13 cellular contexts compared by ENCODE assay signal in the genomic region with DNA sequence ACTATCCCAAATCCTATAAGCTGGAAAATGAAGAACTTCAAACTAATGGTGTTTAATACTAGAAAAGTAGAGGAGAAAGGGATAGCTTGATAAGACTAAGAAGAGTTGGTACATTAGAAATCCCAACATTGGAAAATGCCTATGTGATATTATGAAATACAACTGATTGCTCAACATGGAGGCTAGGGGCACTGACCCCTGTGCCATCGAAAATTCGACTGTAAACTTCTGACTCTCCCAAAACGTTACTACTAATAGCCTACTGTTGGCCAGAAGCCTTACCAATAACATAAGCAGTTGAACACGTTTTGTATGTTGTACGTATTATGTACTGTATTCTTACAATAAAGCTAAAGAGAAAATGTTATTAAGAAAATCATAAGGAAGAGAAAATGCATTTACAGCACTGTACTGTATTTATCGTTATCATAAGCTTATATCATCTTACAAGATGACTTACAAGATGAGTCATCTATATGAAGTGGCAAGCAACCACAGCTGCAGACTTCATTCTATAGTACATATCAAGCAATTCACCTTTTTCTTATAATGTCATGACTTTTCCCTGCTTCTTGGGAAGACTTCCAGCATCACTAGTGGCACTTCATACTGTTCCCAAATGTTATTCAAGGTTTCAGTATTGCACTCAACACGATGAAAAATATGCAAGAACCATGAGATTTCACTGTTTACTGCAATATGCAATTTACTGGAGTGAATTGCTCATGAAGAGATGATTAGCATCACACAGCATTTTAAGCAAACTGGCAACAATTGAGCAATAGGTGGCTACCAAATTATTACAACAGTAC. TPM values are rescaled to one million over a fixed set of nuclear protein-coding genes. Genes with fewer than 3 reads are reported as not detected.
DNase-seq lines count a peak whose midpoint lies in the region; ATAC-seq, FAIRE-seq and TF ChIP-seq lines count a peak whose summit lies in the region.
"Had no signal": no experiment of that assay in that cellular context is flagged by ENCODE, and none has a peak within 500 bp of the region (broad histone marks: within the 10 kb centered on the region; RNA-seq: fewer than 3 reads in every experiment).

No MANE protein-coding gene starts in this region.

- H3K18ac ChIP-seq in IMR-90 (ENCODE audit: low read depth, low read length): no peak overlapping the region

- TF ChIP-seq POLR2A in IMR-90 (IDR thresholded peaks at IDR 0.05; ENCODE audit: low read depth, low read length) (no peak), GM12878 (IDR thresholded peaks at IDR 0.05; ENCODE audit: low read depth, low read length) (no peak), HepG2 (IDR thresholded peaks at IDR 0.05; ENCODE audit: insufficient read depth in 1 of 2, low read depth in 2 of 2, low read length in 2 of 2) (no peak)

- peaks cover 6 to 11% of the 10 kb centered on the region in 2 experiments; a peak in 2 of 4 replicates for H3K79me1 ChIP-seq in IMR-90 (ENCODE audit: low read depth in 1 of 2, low read length in 2 of 2)

- peaks cover 4% of the 10 kb centered on the region; the same call in 1 of the 2 replicates for H3K4me1 ChIP-seq in IMR-90 (ENCODE audit: control insufficient read depth, insufficient read depth, low read length)
- H3K4me1 ChIP-seq in GM12878 (ENCODE audit: control insufficient read depth, insufficient read depth, low read length): peaks cover 4% of the 10 kb centered on the region; the same call in 1 of the 2 replicates
- H3K4me1 ChIP-seq in HepG2 (ENCODE audit: insufficient read depth, low read length): no peaks in the 10 kb centered on the region
- H3K4me1 ChIP-seq: Peyer's patch had no signal

- H2BK15ac ChIP-seq in IMR-90 (ENCODE audit: low read depth, low read length): no peak overlapping the region

- H3K27me3 ChIP-seq in IMR-90 (ENCODE audit: control insufficient read depth, insufficient read depth, low read length) (no peaks in the 10 kb centered on the region), GM12878 (replicated peaks in 1 of 2; ENCODE audit: control insufficient read depth in 2 of 2, insufficient read depth in 2 of 2, low read length in 1 of 2) (no peaks in the 10 kb centered on the region), HepG2 (ENCODE audit: control insufficient read depth in 1 of 2, insufficient read depth in 2 of 2, low read length in 2 of 2) (no peaks in the 10 kb centered on the region)
- H3K27me3 ChIP-seq: Peyer's patch had no signal

- SMC1A ChIA-PET in GM12878 (lab: Charles Lee; ENCODE audit: uncharacterized antibody, unreplicated experiment): interaction anchor here (1.7 kb wide), 1 partner anchor 9 kb away, joined by 8 read pairs; no protein-coding TSS in a partner anchor

- no peak for DNase-seq in activated CD4-positive, CD25-positive, alpha-beta regulatory T cell (lab: John Stamatoyannopoulos, UW)
- DNase-seq in IMR-90: peak; percentile 78
- no peak for DNase-seq in GM12878 (ENCODE audit: low read depth, low spot score)
- no peak for DNase-seq in HepG2 (ENCODE audit: low spot score)
- DNase-seq in hepatic stellate cell (ENCODE audit: low spot score): no peak
- DNase-seq in T1000 (lab: John Stamatoyannopoulos, UW): no peak
- DNase-seq: activated CD4-positive, alpha-beta T cell treated with anti-CD3 and anti-CD28 coated beads for 4 hours; CD8-positive, alpha-beta memory T cell; NCI-H2029 treated with DMSO at 0.1 percent for 48 hours; Peyer's patch had no signal

- CTCF ChIA-PET in IMR-90 (lab: Yijun Ruan, JAX) (interaction anchor here (1.1 kb wide), 1 partner anchor 13 kb away, joined by 3 read pairs; a partner anchor contains a TSS), GM12878 (lab: Yijun Ruan, JAX) (interaction anchor here (0.8 to 2.1 kb wide), 2 partner anchors 204 to 261 kb away, joined by 3 to 8 read pairs; no protein-coding TSS in a partner anchor), HepG2 (lab: Yijun Ruan, JAX; ENCODE audit: low intra/inter-chr PET ratio, low total read pairs) (no interaction called here)

- H2BK120ac ChIP-seq in IMR-90 (ENCODE audit: low read depth, low read length): no peak overlapping the region

- no peak overlapping the region for H2AK9ac ChIP-seq in IMR-90 (replicated peaks; ENCODE audit: low read depth, low read length, poor library complexity)

- no peak overlapping the region for H3K14ac ChIP-seq in IMR-90 (replicated peaks; ENCODE audit: low read depth, low read length)

- H2BK20ac ChIP-seq in IMR-90 (ENCODE audit: low read depth, low read length): no peak overlapping the region

- FAIRE-seq in GM12878 (lab: Jason Lieb, UNC) (peak; percentile 44), HepG2 (lab: Jason Lieb, UNC) (no peak)
- FAIRE-seq: astrocyte had no signal

- in situ Hi-C loops in IMR-90 (cut with MboI; ENCODE audit: low sequenced_read_pairs) (no loop called here), GM12878 (cut with MboI) (no loop called here), HepG2 (cut with HindIII; ENCODE audit: extremely low pct_ligation_motif_present, low pct_unique_long_range_greater_than_20kb) (no loop called here)

- RAD21 ChIA-PET in GM12878 (lab: Charles Lee; ENCODE audit: unreplicated experiment): interaction anchor here (1.1 kb wide), 1 partner anchor 101 kb away, joined by 3 read pairs; no protein-coding TSS in a partner anchor

- H3K4ac ChIP-seq in IMR-90 (ENCODE audit: low read depth, low read length): no peak overlapping the region

- H3K4me2 ChIP-seq in IMR-90 (ENCODE audit: low read depth, low read length) (peak overlapping the region; percentile 62), GM12878 (ENCODE audit: control insufficient read depth, insufficient read depth) (no peak overlapping the region), HepG2 (ENCODE audit: low read depth, low read length) (no peak overlapping the region)

- peak; percentile 89 to 97 for ATAC-seq in activated CD4-positive, CD25-positive, alpha-beta regulatory T cell treated with anti-CD3 and anti-CD28 coated beads, Interleukin-2, amount 50 U/mL, for 24 hours
- peak; percentile 44 for ATAC-seq in IMR-90 (ENCODE audit: low read depth)
- no peak for ATAC-seq in GM12878
- ATAC-seq in HepG2: no peak
- no peak for ATAC-seq in GM21737 (IDR thresholded peaks at IDR 0.05; ENCODE audit: unreplicated experiment)

- no peaks in the 10 kb centered on the region; the same call in 1 of the 2 replicates for H4K20me1 ChIP-seq in IMR-90 (ENCODE audit: insufficient read depth, low read length)
- no peaks in the 10 kb centered on the region for H4K20me1 ChIP-seq in GM12878 (ENCODE audit: control insufficient read depth, insufficient read depth)
- no peaks in the 10 kb centered on the region for H4K20me1 ChIP-seq in HepG2 (ENCODE audit: insufficient read depth, low read length)

- no peaks in the 10 kb centered on the region; the same call in 1 of the 2 replicates for H3K9me1 ChIP-seq in IMR-90 (ENCODE audit: insufficient read depth, low read length)

- TF ChIP-seq RAD21 in IMR-90 (IDR thresholded peaks at IDR 0.05; ENCODE audit: low read length) (no peak), GM12878 (IDR thresholded peaks at IDR 0.05; ENCODE audit: insufficient read depth, low read depth, low read length) (no peak), HepG2 (CRISPR knock-in tag; IDR thresholded peaks at IDR 0.05) (no peak)

- no peak overlapping the region for H4K5ac ChIP-seq in IMR-90 (ENCODE audit: low read depth, low read length)

- no peak overlapping the region for H3K56ac ChIP-seq in IMR-90 (ENCODE audit: extremely low read depth, insufficient read depth, low read length)

- H4K8ac ChIP-seq in IMR-90 (ENCODE audit: low read depth in 2 of 2, low read length in 2 of 2): no peak overlapping the region

- TF ChIP-seq CTCF in IMR-90 (conservative IDR thresholded peaks at IDR 0.05; ENCODE audit: low read depth, low read length): no peak
- TF ChIP-seq CTCF in GM12878 (IDR thresholded peaks at IDR 0.05 in 2 of 3, conservative IDR thresholded peaks at IDR 0.05 in 1 of 3; ENCODE audit: control insufficient read depth in 2 of 3, extremely low read depth in 1 of 3, insufficient read depth in 1 of 3, low read depth in 3 of 3, low read length in 3 of 3): no peak
- no peak for TF ChIP-seq CTCF in HepG2 (CRISPR knock-in tag; IDR thresholded peaks at IDR 0.05)

- H3K9me3 ChIP-seq in IMR-90 (ENCODE audit: control insufficient read depth, insufficient read depth, low read length) (no peaks in the 10 kb centered on the region), GM12878 (replicated peaks; ENCODE audit: control insufficient read depth, insufficient read depth, low read length) (no peaks in the 10 kb centered on the region), HepG2 (ENCODE audit: low read length) (no peaks in the 10 kb centered on the region)
- H3K9me3 ChIP-seq: Peyer's patch had no signal

- no peak overlapping the region for H4K91ac ChIP-seq in IMR-90 (ENCODE audit: insufficient read depth, low read depth, low read length)

- no peak overlapping the region for H3K4me3 ChIP-seq in IMR-90 (ENCODE audit: insufficient read depth, low read depth, low read length)
- H3K4me3 ChIP-seq in GM12878: no peak overlapping the region
- no peak overlapping the region for H3K4me3 ChIP-seq in HepG2 (replicated peaks in 1 of 3; ENCODE audit: insufficient read depth in 1 of 3, low read depth in 2 of 3, low read length in 3 of 3)
- H3K4me3 ChIP-seq: Peyer's patch had no signal

- H2AK5ac ChIP-seq in IMR-90 (ENCODE audit: low read depth, low read length): no peak overlapping the region

- POLR2A ChIA-PET in IMR-90 (lab: Charles Lee; ENCODE audit: unreplicated experiment) (no interaction called here), GM12878 (lab: Charles Lee) (interaction anchor here (0.5 to 0.9 kb wide), 4 partner anchors 57 to 453 kb away, joined by 3 to 6 read pairs (median 4); no protein-coding TSS in a partner anchor), HepG2 (lab: Yijun Ruan, JAX) (interaction anchor here (0.7 kb wide), 1 partner anchor 185 kb away, joined by 3 read pairs; a partner anchor contains a TSS)

- intact Hi-C loops in IMR-90 (cut with micrococcal nuclease) (no loop called here), GM12878 (cut with micrococcal nuclease; ENCODE audit: unreplicated experiment) (no loop called here), HepG2 (cut with micrococcal nuclease; ENCODE audit: unreplicated experiment) (loop anchor here (10.0 kb wide), 1 partner anchor 104 kb away; a partner anchor contains a TSS)

- H2BK5ac ChIP-seq in IMR-90 (ENCODE audit: low read depth, low read length, poor library complexity, severe bottlenecking): peak overlapping the region; percentile 35

- no peak overlapping the region for H3K23ac ChIP-seq in IMR-90 (ENCODE audit: low read depth, low read length)

- H3K79me2 ChIP-seq in GM12878 (ENCODE audit: control insufficient read depth, insufficient read depth, low read length) (no peaks in the 10 kb centered on the region), HepG2 (ENCODE audit: insufficient read depth, low read length) (no peaks in the 10 kb centered on the region)

- dilution Hi-C loops in IMR-90 (cut with HindIII; ENCODE audit: low sequenced_read_pairs, unreplicated experiment): no loop called here

- no peak for TF ChIP-seq EP300 in GM12878 (IDR thresholded peaks at IDR 0.05; ENCODE audit: borderline replicate concordance in 1 of 2, control insufficient read depth in 1 of 2, low read depth in 2 of 2, low read length in 2 of 2)
- TF ChIP-seq EP300 in HepG2 (IDR thresholded peaks at IDR 0.05; ENCODE audit: low read depth in 2 of 2, low read length in 2 of 2): no peak
- no peak for TF ChIP-seq EP300 in HepG2 (CRISPR knock-in tag; IDR thresholded peaks at IDR 0.05; ENCODE audit: borderline replicate concordance)

- BruUV-seq in IMR-90 (replicated peaks; lab: Mats Ljungman, UMichigan): no TSS peak
- BruUV-seq in GM12878 (replicated peaks; lab: Mats Ljungman, UMichigan): no TSS peak
- no TSS peak for BruUV-seq in HepG2 (replicated peaks; lab: Mats Ljungman, UMichigan)

- no peak overlapping the region for H2AFZ ChIP-seq in IMR-90 (replicated peaks; ENCODE audit: low read length, poor library complexity)
- no peak overlapping the region for H2AFZ ChIP-seq in GM12878 (ENCODE audit: control insufficient read depth, low read depth, low read length)
- H2AFZ ChIP-seq in HepG2 (ENCODE audit: low read length): no peak overlapping the region

- H3K27ac ChIP-seq in IMR-90 (ENCODE audit: insufficient read depth, low read length): no peak overlapping the region
- no peak overlapping the region for H3K27ac ChIP-seq in GM12878 (ENCODE audit: control insufficient read depth, insufficient read depth)
- H3K27ac ChIP-seq in HepG2 (ENCODE audit: extremely low read length, insufficient read depth, low read length): no peak overlapping the region
- H3K27ac ChIP-seq: Peyer's patch had no signal

- no CpG with 5 or more reads among the region's 7 CpGs for WGBS in IMR-90 (ENCODE audit: extremely low coverage in 2 of 2, insufficient read length in 1 of 2), 2 experiments
- 75% methylated on average over 7 of the region's 7 CpGs for whole genome bisulfite sequencing in GM12878 (ENCODE audit: insufficient coverage, insufficient replicate concordance, low lambda C conversion rate, missing lambda C conversion rate)
- WGBS in HepG2 (ENCODE audit: low lambda C conversion rate): 87% methylated on average over 7 of the region's 7 CpGs

- H3K36me3 ChIP-seq in IMR-90 (ENCODE audit: control insufficient read depth, insufficient read depth, low read length) (peaks cover 42% of the 10 kb centered on the region), GM12878 (ENCODE audit: control insufficient read depth in 2 of 2, insufficient read depth in 2 of 2, low read length in 1 of 2) (peaks cover 3 to 15% of the 10 kb centered on the region in 2 experiments), HepG2 (replicated peaks in 1 of 2; ENCODE audit: control insufficient read depth in 1 of 2, insufficient read depth in 2 of 2, low read length in 2 of 2) (peaks cover 3 to 45% of the 10 kb centered on the region in 2 experiments)

- H3K9ac ChIP-seq in IMR-90 (ENCODE audit: low read depth, low read length) (no peak overlapping the region), GM12878 (ENCODE audit: control insufficient read depth, insufficient read depth, low read length) (no peak overlapping the region), HepG2 (ENCODE audit: insufficient read depth, low read depth, low read length) (no peak overlapping the region)

RNA-seq across cellular contexts. Expression of a gene that starts 12.9 kb away (rescaled TPM):
- 4.7 and 7.7 TPM in 2 replicates for total RNA-seq in IMR-90 (2012; rRNA removed)
- 13.2 and 15.1 TPM in 2 replicates for polyA plus RNA-seq in IMR-90 (2012; rRNA removed)
- 6.9 and 13.0 TPM in 2 replicates for polyA plus RNA-seq in IMR-90 (2012; cell fraction: cytosol; rRNA removed)
- polyA plus RNA-seq in IMR-90 (2012; cell fraction: nucleus; rRNA removed; ENCODE audit: low replicate concordance): 8.0 and 48.9 TPM in 2 replicates
- 1.6 and 2.9 TPM in 2 replicates for total RNA-seq in GM12878 (2013; cell fraction: nucleolus; rRNA removed)
- 0.40 and 0.87 TPM in 2 replicates for total RNA-seq in GM12878 (2014; rRNA removed)
- total RNA-seq in GM12878 (2014; rRNA removed; fragmentation: Illumina TruSeq; extraction: Trizol): 0.76 and 0.88 TPM in 2 replicates
- 0.77 and 0.90 TPM in 2 replicates for total RNA-seq in GM12878 (2021)
- 3.2 TPM for polyA plus RNA-seq in GM12878 (2011; ENCODE audit: low read depth)
- polyA plus RNA-seq in GM12878 (2011; rRNA removed): 1.8 and 2.2 TPM in 2 replicates
- 1.0 and 1.4 TPM in 2 replicates for polyA plus RNA-seq in GM12878 (2011; cell fraction: cytosol; rRNA removed)
- 6.0 TPM in 2 replicates for polyA plus RNA-seq in GM12878 (2011; cell fraction: nucleus; rRNA removed)
- polyA plus RNA-seq in GM12878 (2012): 1.4 and 2.7 TPM in 2 replicates
- polyA plus RNA-seq in GM12878 (2014; fragmentation: Illumina TruSeq; extraction: Trizol): 1.1 TPM in 2 replicates
- under 1 TPM; 0.42 to 0.44 TPM for polyA plus RNA-seq in GM12878 (2014; fragmentation: Nextera tagmentation; extraction: Ambion mirVana)
- polyA plus RNA-seq in GM12878 (2014; rRNA removed): 1.9 and 3.1 TPM in 2 replicates
- polyA plus RNA-seq in GM12878 (2016; fragmentation: Nextera tagmentation; extraction: Ambion mirVana): 1 to 10 TPM in 1 of 2 experiments, under 1 TPM in 1; 0.54 to 1.1 TPM
- 0.66 and 1.6 TPM in 2 replicates for polyA minus RNA-seq in GM12878 (2011; rRNA and poly(A)+ RNA removed)
- not detected in 2 replicates for polyA minus RNA-seq in GM12878 (2011; cell fraction: cytosol; rRNA and poly(A)+ RNA removed)
- 0.60 and 1.5 TPM in 2 replicates for polyA minus RNA-seq in GM12878 (2011; cell fraction: nucleus; rRNA and poly(A)+ RNA removed)
- 0.62 and 1.4 TPM in 2 replicates for total RNA-seq in HepG2 (2016; rRNA removed; fragmentation: Illumina TruSeq; extraction: Trizol)
- 0.18 and 0.20 TPM in 2 replicates for total RNA-seq in HepG2 (2016; cell fraction: cytosol; rRNA removed; fragmentation: Illumina TruSeq; extraction: Trizol; ENCODE audit: low read depth)
- total RNA-seq in HepG2 (2016; cell fraction: insoluble cytoplasmic fraction; rRNA removed; fragmentation: Illumina TruSeq; extraction: Trizol): 0.13 and 1.1 TPM in 2 replicates
- total RNA-seq in HepG2 (2016; cell fraction: membrane; rRNA removed; fragmentation: Illumina TruSeq; extraction: Trizol): 0.17 and 0.34 TPM in 2 replicates
- total RNA-seq in HepG2 (2016; cell fraction: nucleus; rRNA removed; fragmentation: Illumina TruSeq; extraction: Trizol): 2.4 and 2.9 TPM in 2 replicates
- polyA plus RNA-seq in HepG2 (2011; rRNA removed): 6.2 and 6.3 TPM in 2 replicates
- polyA plus RNA-seq in HepG2 (2011; cell fraction: cytosol; rRNA removed): 0.95 and 1.6 TPM in 2 replicates
- polyA plus RNA-seq in HepG2 (2011; cell fraction: nucleus; rRNA removed): 20.4 and 28.6 TPM in 2 replicates
- 3.1 and 4.4 TPM in 2 replicates for polyA plus RNA-seq in HepG2 (2012)
- 0.06 TPM in 1 of 2 replicates, not detected in the other for polyA plus RNA-seq in HepG2 (2016; cell fraction: cytosol; fragmentation: Illumina TruSeq; extraction: Trizol; ENCODE audit: low read depth)
- 0.39 and 0.47 TPM in 2 replicates for polyA plus RNA-seq in HepG2 (2016; cell fraction: insoluble cytoplasmic fraction; fragmentation: Illumina TruSeq; extraction: Trizol; ENCODE audit: low read depth)
- polyA plus RNA-seq in HepG2 (2016; cell fraction: membrane; fragmentation: Illumina TruSeq; extraction: Trizol; ENCODE audit: low read depth): 0.14 and 0.43 TPM in 2 replicates
- 9.0 and 9.3 TPM in 2 replicates for polyA plus RNA-seq in HepG2 (2016; cell fraction: nucleus; fragmentation: Illumina TruSeq; extraction: Trizol; ENCODE audit: insufficient read depth, low read depth)
- 1.4 and 3.5 TPM in 2 replicates for polyA minus RNA-seq in HepG2 (2011; rRNA and poly(A)+ RNA removed; ENCODE audit: low replicate concordance)
- not detected in 2 replicates for polyA minus RNA-seq in HepG2 (2011; cell fraction: cytosol; rRNA and poly(A)+ RNA removed)
- 5.7 and 7.7 TPM in 2 replicates for polyA minus RNA-seq in HepG2 (2011; cell fraction: nucleus; rRNA and poly(A)+ RNA removed)

RNA-seq across cellular contexts. Expression of a gene that starts 55.3 kb away (rescaled TPM):
- total RNA-seq in IMR-90 (2012; rRNA removed) (0.18 and 0.56 TPM in 2 replicates), GM12878 (2014; rRNA removed) (32.8 and 52.8 TPM in 2 replicates), GM12878 (2014; rRNA removed; fragmentation: Illumina TruSeq; extraction: Trizol) (75.1 and 75.2 TPM in 2 replicates), GM12878 (2021) (49.9 and 50.3 TPM in 2 replicates), HepG2 (2016; rRNA removed; fragmentation: Illumina TruSeq; extraction: Trizol) (1.0 and 1.3 TPM in 2 replicates)
- polyA plus RNA-seq in IMR-90 (2012; rRNA removed) (0.47 and 0.48 TPM in 2 replicates), GM12878 (2011; rRNA removed) (174 and 224 TPM in 2 replicates), GM12878 (2014; fragmentation: Illumina TruSeq; extraction: Trizol) (57.7 and 77.7 TPM in 2 replicates), GM12878 (2014; fragmentation: Nextera tagmentation; extraction: Ambion mirVana) (10 to 100 TPM; 68.6 to 84.8 TPM), GM12878 (2014; rRNA removed) (52.6 and 64.0 TPM in 2 replicates), GM12878 (2016; fragmentation: Nextera tagmentation; extraction: Ambion mirVana) (10 to 100 TPM; 49.4 to 52.4 TPM), HepG2 (2011; rRNA removed) (0.33 and 0.59 TPM in 2 replicates)
- 0.11 and 0.39 TPM in 2 replicates for polyA plus RNA-seq in IMR-90 (2012; cell fraction: cytosol; rRNA removed)
- polyA plus RNA-seq in IMR-90 (2012; cell fraction: nucleus; rRNA removed; ENCODE audit: low replicate concordance): 0.97 TPM in 1 of 2 replicates, not detected in the other
- total RNA-seq in GM12878 (2013; cell fraction: nucleolus; rRNA removed): 122 and 124 TPM in 2 replicates
- 51.8 TPM for polyA plus RNA-seq in GM12878 (2011; ENCODE audit: low read depth)
- 87.0 TPM in 2 replicates for polyA plus RNA-seq in GM12878 (2011; cell fraction: cytosol; rRNA removed)
- polyA plus RNA-seq in GM12878 (2011; cell fraction: nucleus; rRNA removed): 20.9 and 23.9 TPM in 2 replicates
- polyA plus RNA-seq in GM12878 (2012): 75.8 and 109 TPM in 2 replicates
- polyA minus RNA-seq in GM12878 (2011; rRNA and poly(A)+ RNA removed): 102 and 156 TPM in 2 replicates
- polyA minus RNA-seq in GM12878 (2011; cell fraction: cytosol; rRNA and poly(A)+ RNA removed): 37.6 and 40.0 TPM in 2 replicates
- 10.3 and 13.8 TPM in 2 replicates for polyA minus RNA-seq in GM12878 (2011; cell fraction: nucleus; rRNA and poly(A)+ RNA removed)
- 0.71 TPM in 1 of 2 replicates, not detected in the other for total RNA-seq in HepG2 (2016; cell fraction: cytosol; rRNA removed; fragmentation: Illumina TruSeq; extraction: Trizol; ENCODE audit: low read depth)
- 0.40 and 1.4 TPM in 2 replicates for total RNA-seq in HepG2 (2016; cell fraction: insoluble cytoplasmic fraction; rRNA removed; fragmentation: Illumina TruSeq; extraction: Trizol)
- total RNA-seq in HepG2 (2016; cell fraction: membrane; rRNA removed; fragmentation: Illumina TruSeq; extraction: Trizol): 0.24 and 0.31 TPM in 2 replicates
- 2.0 and 2.3 TPM in 2 replicates for total RNA-seq in HepG2 (2016; cell fraction: nucleus; rRNA removed; fragmentation: Illumina TruSeq; extraction: Trizol)
- polyA plus RNA-seq in HepG2 (2011; cell fraction: cytosol; rRNA removed): 0.28 and 1.2 TPM in 2 replicates
- polyA plus RNA-seq in HepG2 (2011; cell fraction: nucleus; rRNA removed): 0.23 and 0.31 TPM in 2 replicates
- 1.1 and 1.5 TPM in 2 replicates for polyA plus RNA-seq in HepG2 (2012)
- polyA plus RNA-seq in HepG2 (2016; cell fraction: cytosol; fragmentation: Illumina TruSeq; extraction: Trizol; ENCODE audit: low read depth): 0.10 and 0.24 TPM in 2 replicates
- polyA plus RNA-seq in HepG2 (2016; cell fraction: insoluble cytoplasmic fraction; fragmentation: Illumina TruSeq; extraction: Trizol; ENCODE audit: low read depth): 0.42 and 0.67 TPM in 2 replicates
- 0.13 and 0.36 TPM in 2 replicates for polyA plus RNA-seq in HepG2 (2016; cell fraction: membrane; fragmentation: Illumina TruSeq; extraction: Trizol; ENCODE audit: low read depth)
- 1.5 and 1.7 TPM in 2 replicates for polyA plus RNA-seq in HepG2 (2016; cell fraction: nucleus; fragmentation: Illumina TruSeq; extraction: Trizol; ENCODE audit: insufficient read depth, low read depth)
- polyA minus RNA-seq in HepG2 (2011; rRNA and poly(A)+ RNA removed; ENCODE audit: low replicate concordance): 0.44 TPM in 1 of 2 replicates, not detected in the other
- 0.99 TPM in 1 of 2 replicates, not detected in the other for polyA minus RNA-seq in HepG2 (2011; cell fraction: cytosol; rRNA and poly(A)+ RNA removed)
- 0.25 and 0.77 TPM in 2 replicates for polyA minus RNA-seq in HepG2 (2011; cell fraction: nucleus; rRNA and poly(A)+ RNA removed)

RNA-seq across cellular contexts. Expression of a gene that starts 55.5 kb away (rescaled TPM):
- total RNA-seq in IMR-90 (2012; rRNA removed): 26.3 and 28.1 TPM in 2 replicates
- polyA plus RNA-seq in IMR-90 (2012; rRNA removed): 15.7 and 19.7 TPM in 2 replicates
- 8.3 and 17.3 TPM in 2 replicates for polyA plus RNA-seq in IMR-90 (2012; cell fraction: cytosol; rRNA removed)
- 30.5 and 73.0 TPM in 2 replicates for polyA plus RNA-seq in IMR-90 (2012; cell fraction: nucleus; rRNA removed; ENCODE audit: low replicate concordance)
- 57.0 and 62.4 TPM in 2 replicates for total RNA-seq in GM12878 (2013; cell fraction: nucleolus; rRNA removed)
- total RNA-seq in GM12878 (2014; rRNA removed): 17.3 and 20.7 TPM in 2 replicates
- total RNA-seq in GM12878 (2014; rRNA removed; fragmentation: Illumina TruSeq; extraction: Trizol): 18.5 and 19.2 TPM in 2 replicates
- 22.3 and 22.9 TPM in 2 replicates for total RNA-seq in GM12878 (2021)
- polyA plus RNA-seq in GM12878 (2011; ENCODE audit: low read depth): 12.6 TPM
- 25.5 and 26.7 TPM in 2 replicates for polyA plus RNA-seq in GM12878 (2011; rRNA removed)
- 20.9 and 23.1 TPM in 2 replicates for polyA plus RNA-seq in GM12878 (2011; cell fraction: cytosol; rRNA removed)
- 27.1 and 33.8 TPM in 2 replicates for polyA plus RNA-seq in GM12878 (2011; cell fraction: nucleus; rRNA removed)
- polyA plus RNA-seq in GM12878 (2012): 16.6 and 21.4 TPM in 2 replicates
- polyA plus RNA-seq in GM12878 (2014; fragmentation: Illumina TruSeq; extraction: Trizol): 24.6 and 27.4 TPM in 2 replicates
- 1 to 10 TPM; 5.8 to 7.1 TPM for polyA plus RNA-seq in GM12878 (2014; fragmentation: Nextera tagmentation; extraction: Ambion mirVana)
- 19.7 and 20.5 TPM in 2 replicates for polyA plus RNA-seq in GM12878 (2014; rRNA removed)
- 10 to 100 TPM; 27.6 to 33.9 TPM for polyA plus RNA-seq in GM12878 (2016; fragmentation: Nextera tagmentation; extraction: Ambion mirVana)
- 33.3 and 33.9 TPM in 2 replicates for polyA minus RNA-seq in GM12878 (2011; rRNA and poly(A)+ RNA removed)
- 8.8 and 9.1 TPM in 2 replicates for polyA minus RNA-seq in GM12878 (2011; cell fraction: cytosol; rRNA and poly(A)+ RNA removed)
- polyA minus RNA-seq in GM12878 (2011; cell fraction: nucleus; rRNA and poly(A)+ RNA removed): 15.4 and 27.6 TPM in 2 replicates
- 17.6 and 17.8 TPM in 2 replicates for total RNA-seq in HepG2 (2016; rRNA removed; fragmentation: Illumina TruSeq; extraction: Trizol)
- 3.0 and 3.1 TPM in 2 replicates for total RNA-seq in HepG2 (2016; cell fraction: cytosol; rRNA removed; fragmentation: Illumina TruSeq; extraction: Trizol; ENCODE audit: low read depth)
- 16.0 and 17.6 TPM in 2 replicates for total RNA-seq in HepG2 (2016; cell fraction: insoluble cytoplasmic fraction; rRNA removed; fragmentation: Illumina TruSeq; extraction: Trizol)
- total RNA-seq in HepG2 (2016; cell fraction: membrane; rRNA removed; fragmentation: Illumina TruSeq; extraction: Trizol): 10.2 and 10.5 TPM in 2 replicates
- 22.3 and 22.5 TPM in 2 replicates for total RNA-seq in HepG2 (2016; cell fraction: nucleus; rRNA removed; fragmentation: Illumina TruSeq; extraction: Trizol)
- 24.1 and 25.9 TPM in 2 replicates for polyA plus RNA-seq in HepG2 (2011; rRNA removed)
- polyA plus RNA-seq in HepG2 (2011; cell fraction: cytosol; rRNA removed): 12.5 and 14.3 TPM in 2 replicates
- 44.0 and 50.3 TPM in 2 replicates for polyA plus RNA-seq in HepG2 (2011; cell fraction: nucleus; rRNA removed)
- 19.3 and 23.7 TPM in 2 replicates for polyA plus RNA-seq in HepG2 (2012)
- polyA plus RNA-seq in HepG2 (2016; cell fraction: cytosol; fragmentation: Illumina TruSeq; extraction: Trizol; ENCODE audit: low read depth): 1.8 and 2.1 TPM in 2 replicates
- polyA plus RNA-seq in HepG2 (2016; cell fraction: insoluble cytoplasmic fraction; fragmentation: Illumina TruSeq; extraction: Trizol; ENCODE audit: low read depth): 14.9 and 18.1 TPM in 2 replicates
- polyA plus RNA-seq in HepG2 (2016; cell fraction: membrane; fragmentation: Illumina TruSeq; extraction: Trizol; ENCODE audit: low read depth): 4.3 and 5.6 TPM in 2 replicates
- polyA plus RNA-seq in HepG2 (2016; cell fraction: nucleus; fragmentation: Illumina TruSeq; extraction: Trizol; ENCODE audit: insufficient read depth, low read depth): 21.2 and 22.9 TPM in 2 replicates
- 36.2 and 55.5 TPM in 2 replicates for polyA minus RNA-seq in HepG2 (2011; rRNA and poly(A)+ RNA removed; ENCODE audit: low replicate concordance)
- 10.6 and 15.0 TPM in 2 replicates for polyA minus RNA-seq in HepG2 (2011; cell fraction: cytosol; rRNA and poly(A)+ RNA removed)
- polyA minus RNA-seq in HepG2 (2011; cell fraction: nucleus; rRNA and poly(A)+ RNA removed): 46.4 and 62.3 TPM in 2 replicates

Comparison
In these comparisons a context has a peak if more than half of its experiments do, and no peak if none do; other contexts are left out.
1. ATAC-seq: peak in activated CD4-positive, CD25-positive, alpha-beta regulatory T cell treated with anti-CD3 and anti-CD28 coated beads, Interleukin-2, amount 50 U/mL, for 24 hours (2 of 2) and IMR-90 (single experiment); none in GM12878 (single experiment), HepG2 (single experiment) and GM21737 (single experiment).
2. RNA of a gene that starts 55.3 kb away (total RNA-seq): 32.8 to 124 TPM in GM12878; 0.24 to 2.3 TPM in HepG2 and 0.18 to 0.56 TPM in IMR-90; every median in the first group is over 10 times any median in the second.